Comparison of ENCODE assay signal across 1 cellular context in genomic region chr3:32794487-32795308, GRCh38.
TF ChIP-seq lines count a peak whose summit lies in the region.

No MANE protein-coding gene starts in this region.

TF ChIP-seq in A549, 52 proteins besides CTCF, POLR2A, EP300 and RAD21 (continued from another document):
- no peak for TF ChIP-seq USF2 (IDR thresholded peaks at IDR 0.05)
- TF ChIP-seq NPAS2 (CRISPR knock-in tag; IDR thresholded peaks at IDR 0.05; ENCODE audit: borderline replicate concordance) = no peak
- TF ChIP-seq MAFK (IDR thresholded peaks at IDR 0.05; ENCODE audit: partially characterized antibody) = no peak
- no peak for TF ChIP-seq ZC3H11A (IDR thresholded peaks at IDR 0.05)
- no peak for TF ChIP-seq CHD4 (IDR thresholded peaks at IDR 0.05; ENCODE audit: borderline replicate concordance)
- TF ChIP-seq HEYL (CRISPR knock-in tag; IDR thresholded peaks at IDR 0.05) = no peak
- TF ChIP-seq HDAC2 (IDR thresholded peaks at IDR 0.05) = no peak
- no peak for TF ChIP-seq BCL3 (IDR thresholded peaks at IDR 0.05)
- no peak for TF ChIP-seq ZNF302 (CRISPR knock-in tag; IDR thresholded peaks at IDR 0.05)
- TF ChIP-seq SMC3 (IDR thresholded peaks at IDR 0.05) = no peak
- no peak for TF ChIP-seq HOXA7 (CRISPR knock-in tag; IDR thresholded peaks at IDR 0.05)
- TF ChIP-seq SREBF2 (IDR thresholded peaks at IDR 0.05) = no peak
- no peak for TF ChIP-seq ELK1 (IDR thresholded peaks at IDR 0.05; ENCODE audit: low read depth, low read length)
- no peak for TF ChIP-seq CBX8 (IDR thresholded peaks at IDR 0.05)
- no peak for TF ChIP-seq TFCP2L1 (CRISPR knock-in tag; IDR thresholded peaks at IDR 0.05)
- no peak for TF ChIP-seq REST (IDR thresholded peaks at IDR 0.05)
